In genomic region chr10:11881477-11882417, GRCh38 we compare ENCODE assay signal across 1 cellular context.
TF ChIP-seq lines count a peak whose summit lies in the region.

No MANE protein-coding gene starts in this region.

TF ChIP-seq in HepG2, 621 proteins besides CTCF, POLR2A, EP300 and RAD21 (continued from another document and continues in another):
- TF ChIP-seq ELK4 (CRISPR knock-in tag; IDR thresholded peaks at IDR 0.05; ENCODE audit: borderline replicate concordance) (no peak), KLF9 (CRISPR knock-in tag; IDR thresholded peaks at IDR 0.05; ENCODE audit: low read depth) (no peak), PBX3 (CRISPR knock-in tag; IDR thresholded peaks at IDR 0.05; ENCODE audit: borderline replicate concordance) (no peak), HMG20A (CRISPR knock-in tag; IDR thresholded peaks at IDR 0.05; ENCODE audit: borderline replicate concordance) (peak; percentile 52; the same call in 1 of the 2 replicates), FOXP1 (IDR thresholded peaks at IDR 0.05) (no peak), FOXP1 (CRISPR knock-in tag; IDR thresholded peaks at IDR 0.05) (no peak), ZBTB33 (CRISPR knock-in tag; IDR thresholded peaks at IDR 0.05) (peak; percentile 74), ZNF770 (CRISPR knock-in tag; IDR thresholded peaks at IDR 0.05) (no peak), SP2 (CRISPR knock-in tag; IDR thresholded peaks at IDR 0.05) (no peak), ZNF282 (IDR thresholded peaks at IDR 0.05; ENCODE audit: partially characterized antibody) (no peak), ZSCAN22 (CRISPR knock-in tag; IDR thresholded peaks at IDR 0.05) (no peak), ZFYVE20 (CRISPR knock-in tag; IDR thresholded peaks at IDR 0.05; ENCODE audit: borderline replicate concordance, low read depth) (no peak), HOXA7 (CRISPR knock-in tag; IDR thresholded peaks at IDR 0.05) (no peak), SP1 (IDR thresholded peaks at IDR 0.05) (no peak), SP1 (CRISPR knock-in tag; IDR thresholded peaks at IDR 0.05) (no peak), AFF4 (CRISPR knock-in tag; IDR thresholded peaks at IDR 0.05) (no peak), ZNF484 (CRISPR knock-in tag; IDR thresholded peaks at IDR 0.05; ENCODE audit: borderline replicate concordance, low read depth) (no peak), AHR (CRISPR knock-in tag; IDR thresholded peaks at IDR 0.05) (no peak), TEAD2 (CRISPR knock-in tag; IDR thresholded peaks at IDR 0.05) (no peak), MXD3 (CRISPR knock-in tag; IDR thresholded peaks at IDR 0.05) (no peak; the same call in 1 of the 2 replicates), KMT2B (CRISPR knock-in tag; IDR thresholded peaks at IDR 0.05) (0 out of 2 replicates have a peak, but pooled peaks have one; percentile 31), SIN3B (IDR thresholded peaks at IDR 0.05; ENCODE audit: low read length) (no peak), ZBTB21 (CRISPR knock-in tag; IDR thresholded peaks at IDR 0.05) (no peak), ZNF230 (CRISPR knock-in tag; IDR thresholded peaks at IDR 0.05) (no peak), ZNF432 (CRISPR knock-in tag; IDR thresholded peaks at IDR 0.05; ENCODE audit: borderline replicate concordance) (no peak), TFE3 (CRISPR knock-in tag; IDR thresholded peaks at IDR 0.05) (0 out of 2 replicates have a peak, but pooled peaks have one; percentile 69), SMAD1 (CRISPR knock-in tag; IDR thresholded peaks at IDR 0.05; ENCODE audit: borderline replicate concordance, low read depth) (no peak), POLR2AphosphoS5 (IDR thresholded peaks at IDR 0.05; ENCODE audit: low read depth, low read length) (no peak), GATAD1 (CRISPR knock-in tag; IDR thresholded peaks at IDR 0.05) (no peak), ZNF687 (CRISPR knock-in tag; IDR thresholded peaks at IDR 0.05) (peak; percentile 99), NR1H2 (CRISPR knock-in tag; IDR thresholded peaks at IDR 0.05; ENCODE audit: borderline replicate concordance, low read depth) (no peak), MNT (IDR thresholded peaks at IDR 0.05) (no peak), ZNF75D (CRISPR knock-in tag; IDR thresholded peaks at IDR 0.05; ENCODE audit: borderline replicate concordance) (no peak), SIX1 (CRISPR knock-in tag; IDR thresholded peaks at IDR 0.05; ENCODE audit: borderline replicate concordance) (no peak), XRCC5 (optimal IDR thresholded peaks at IDR 0.05; ENCODE audit: low read length) (no peak), SPEN (CRISPR knock-in tag; IDR thresholded peaks at IDR 0.05; ENCODE audit: low read depth) (peak; percentile 63), HMGA1 (CRISPR knock-in tag; conservative IDR thresholded peaks at IDR 0.05) (no peak), ZBTB49 (CRISPR knock-in tag; IDR thresholded peaks at IDR 0.05; ENCODE audit: borderline replicate concordance) (no peak), NRL (CRISPR knock-in tag; IDR thresholded peaks at IDR 0.05; ENCODE audit: borderline replicate concordance) (no peak), IKZF4 (CRISPR knock-in tag; IDR thresholded peaks at IDR 0.05; ENCODE audit: borderline replicate concordance, low read depth, not compliant biosample characterization) (peak; percentile 44), SCMH1 (CRISPR knock-in tag; IDR thresholded peaks at IDR 0.05; ENCODE audit: borderline replicate concordance) (no peak), CEBPB (IDR thresholded peaks at IDR 0.05; ENCODE audit: borderline replicate concordance, low read depth, low read length) (no peak), HIVEP1 (CRISPR knock-in tag; IDR thresholded peaks at IDR 0.05) (no peak)
